9 cellular contexts compared by ENCODE assay signal in the genomic region with DNA sequence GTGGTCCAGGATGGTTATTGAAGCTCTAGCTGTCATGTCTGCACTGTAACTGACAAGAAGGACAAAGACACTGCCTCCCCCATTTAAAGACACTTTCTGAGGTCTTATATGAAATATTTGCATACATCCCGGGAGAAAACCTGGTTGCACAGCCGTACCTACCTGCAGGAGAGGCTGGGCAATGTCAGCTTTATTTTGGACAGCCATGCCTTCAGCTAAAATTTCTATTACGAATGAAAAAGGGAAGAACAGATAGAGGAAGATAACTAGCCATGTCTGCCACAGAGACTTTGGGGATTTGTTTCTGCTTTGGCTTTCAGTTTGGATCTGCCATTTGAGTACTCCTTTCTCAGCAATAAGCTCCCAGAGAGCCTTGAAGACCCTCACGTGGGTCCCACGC. TPM values are rescaled to one million over a fixed set of nuclear protein-coding genes. Genes with fewer than 3 reads are reported as not detected.
DNase-seq lines count a peak whose midpoint lies in the region; ATAC-seq and TF ChIP-seq lines count a peak whose summit lies in the region.
"Had no signal": no experiment of that assay in that cellular context is flagged by ENCODE, and none has a peak within 500 bp of the region (broad histone marks: within the 10 kb centered on the region; RNA-seq: fewer than 3 reads in every experiment).

No MANE protein-coding gene starts in this region.

- no peaks in the 10 kb centered on the region for H3K27me3 Mint-ChIP-seq in stimulated activated naive CD8-positive, alpha-beta T cell treated with anti-CD3 and anti-CD28 coated beads, Interleukin-15, Interleukin-2, amounts not matched to agents 100 ng/mL and 50 ng/mL, for 24 hours
- H3K27me3 Mint-ChIP-seq in activated T-helper 2 cell treated with anti-CD3 and anti-CD28 coated beads, Interferon-gamma antibody, Interleukin-2, Interleukin-4, amounts not matched to agents 10 μg/mL and 5 μg/mL and 100 μg/mL, durations not matched to agents 14 hours and 24 hours and 36 hours (ENCODE audit: low read depth): no peaks in the 10 kb centered on the region

- H3K27me3 ChIP-seq in mesenchymal stem cell (ENCODE audit: control insufficient read depth in 1 of 2, insufficient read depth in 1 of 2, low read length in 2 of 2): no peaks in the 10 kb centered on the region
- H3K27me3 ChIP-seq in vagina: no peaks in the 10 kb centered on the region

- no peak for TF ChIP-seq CTCF in vagina (IDR thresholded peaks at IDR 0.05)

- no peak overlapping the region for H3K23ac ChIP-seq in mesenchymal stem cell (ENCODE audit: low read length in 2 of 2)

- H4K91ac ChIP-seq in mesenchymal stem cell (ENCODE audit: low read length): no peak overlapping the region

- no peak overlapping the region for H3K4me2 ChIP-seq in mesenchymal stem cell (ENCODE audit: low read length, poor library complexity, severe bottlenecking)

- H3K9me3 ChIP-seq in mesenchymal stem cell (ENCODE audit: control insufficient read depth, low read length) (no peaks in the 10 kb centered on the region), vagina (no peaks in the 10 kb centered on the region)

- peak overlapping the region; percentile 51 for H3K9ac ChIP-seq in mesenchymal stem cell (ENCODE audit: low read length)

- no peak overlapping the region for H3K18ac ChIP-seq in mesenchymal stem cell (ENCODE audit: low read depth in 1 of 2, low read length in 2 of 2)

- no peak overlapping the region for H2AFZ ChIP-seq in mesenchymal stem cell (ENCODE audit: low read depth, low read length)

- peaks cover 52% of the 10 kb centered on the region for H3K79me1 ChIP-seq in mesenchymal stem cell (replicated peaks; ENCODE audit: low read length, poor library complexity, severe bottlenecking)

- intact Hi-C loops in activated T-helper 2 cell treated with anti-CD3 and anti-CD28 coated beads, Interferon-gamma antibody, Interleukin-2, Interleukin-4, amounts not matched to agents 10 μg/mL and 5 μg/mL and 100 μg/mL, durations not matched to agents 14 hours and 24 hours and 36 hours (cut with micrococcal nuclease): loop anchor here (10.0 kb wide), 1 partner anchor 199 kb away; the partner anchor contains the start of gene NFATC3
- intact Hi-C loops in vagina (cut with DNase I): no loop called here

- H3K27ac ChIP-seq in mesenchymal stem cell (ENCODE audit: low read length, poor library complexity, severe bottlenecking) (no peak overlapping the region), vagina (peak overlapping the region; percentile 66)

- WGBS in mesenchymal stem cell: 77% methylated on average over 5 of the region's 5 CpGs

- peaks cover 74% of the 10 kb centered on the region for H3K36me3 Mint-ChIP-seq in stimulated activated naive CD8-positive, alpha-beta T cell treated with anti-CD3 and anti-CD28 coated beads, Interleukin-15, Interleukin-2, amounts not matched to agents 100 ng/mL and 50 ng/mL, for 24 hours (ENCODE audit: low read depth)
- H3K36me3 Mint-ChIP-seq in activated T-helper 2 cell treated with anti-CD3 and anti-CD28 coated beads, Interferon-gamma antibody, Interleukin-2, Interleukin-4, amounts not matched to agents 10 μg/mL and 5 μg/mL and 100 μg/mL, durations not matched to agents 14 hours and 24 hours and 36 hours (ENCODE audit: low read depth): peaks cover 78% of the 10 kb centered on the region

- H3K4me3 ChIP-seq in mesenchymal stem cell (ENCODE audit: insufficient read depth in 1 of 2, low read depth in 1 of 2, low read length in 2 of 2) (peak overlapping the region in 1 of 2 experiments; percentile 1), vagina (no peak overlapping the region)

- H3K4me1 ChIP-seq in mesenchymal stem cell (ENCODE audit: control insufficient read depth, insufficient read depth, low read depth, low read length) (peaks cover 8% of the 10 kb centered on the region), vagina (peaks cover 58% of the 10 kb centered on the region)

- no peak overlapping the region for H2BK5ac ChIP-seq in mesenchymal stem cell (ENCODE audit: low read depth, low read length, poor library complexity, severe bottlenecking)

- no peak for DNase-seq in stimulated activated naive CD8-positive, alpha-beta T cell treated with anti-CD3 and anti-CD28 coated beads, Interleukin-15, Interleukin-2, amounts not matched to agents 100 U/mL and 50 U/mL, for 24 hours
- DNase-seq in activated T-helper 2 cell treated with anti-CD3 and anti-CD28 coated beads, Interferon-gamma antibody, Interleukin-2, Interleukin-4, amounts not matched to agents 10 μg/mL and 5 μg/mL and 100 μg/mL, durations not matched to agents 14 hours and 24 hours and 36 hours (ENCODE audit: low spot score): no peak
- DNase-seq in mesenchymal stem cell (no peak), vagina (ENCODE audit: extremely low spot score in 2 of 2) (no peak), NCI-H2029 (lab: John Stamatoyannopoulos, UW) (no peak)
- no peak for DNase-seq in stimulated activated CD4-positive, alpha-beta T cell treated with anti-CD3 and anti-CD28 coated beads, Interleukin-4, amount 100 ng/mL, for 4 hours

- no peak overlapping the region for H4K8ac ChIP-seq in mesenchymal stem cell (ENCODE audit: low read length)

- H3K9me3 Mint-ChIP-seq in stimulated activated naive CD8-positive, alpha-beta T cell treated with anti-CD3 and anti-CD28 coated beads, Interleukin-15, Interleukin-2, amounts not matched to agents 100 ng/mL and 50 ng/mL, for 24 hours: no peaks in the 10 kb centered on the region
- no peaks in the 10 kb centered on the region for H3K9me3 Mint-ChIP-seq in activated T-helper 2 cell treated with anti-CD3 and anti-CD28 coated beads, Interferon-gamma antibody, Interleukin-2, Interleukin-4, amounts not matched to agents 10 μg/mL and 5 μg/mL and 100 μg/mL, durations not matched to agents 14 hours and 24 hours and 36 hours

- peaks cover 91% of the 10 kb centered on the region for H3K4me1 Mint-ChIP-seq in stimulated activated naive CD8-positive, alpha-beta T cell treated with anti-CD3 and anti-CD28 coated beads, Interleukin-15, Interleukin-2, amounts not matched to agents 100 ng/mL and 50 ng/mL, for 24 hours (ENCODE audit: low read depth)
- H3K4me1 Mint-ChIP-seq in activated T-helper 2 cell treated with anti-CD3 and anti-CD28 coated beads, Interferon-gamma antibody, Interleukin-2, Interleukin-4, amounts not matched to agents 10 μg/mL and 5 μg/mL and 100 μg/mL, durations not matched to agents 14 hours and 24 hours and 36 hours (ENCODE audit: low read depth): peaks cover 71% of the 10 kb centered on the region

- H3K36me3 ChIP-seq in mesenchymal stem cell (ENCODE audit: control insufficient read depth in 1 of 2, insufficient read depth in 2 of 2, low read depth in 1 of 2, low read length in 2 of 2) (peaks cover 32 to 46% of the 10 kb centered on the region in 2 experiments), vagina (no peaks in the 10 kb centered on the region)

- H3K4ac ChIP-seq in mesenchymal stem cell (ENCODE audit: low read depth in 1 of 2, low read length in 2 of 2): no peak overlapping the region

- H3K14ac ChIP-seq in mesenchymal stem cell (ENCODE audit: low read length in 2 of 2): no peak overlapping the region

- no peak overlapping the region for H2AK5ac ChIP-seq in mesenchymal stem cell (ENCODE audit: low read length, severe bottlenecking)

- TF ChIP-seq POLR2A in vagina (IDR thresholded peaks at IDR 0.05): no peak

- peak overlapping the region; percentile 92 for H3K27ac Mint-ChIP-seq in stimulated activated naive CD8-positive, alpha-beta T cell treated with anti-CD3 and anti-CD28 coated beads, Interleukin-15, Interleukin-2, amounts not matched to agents 100 ng/mL and 50 ng/mL, for 24 hours
- peak overlapping the region; percentile 76 for H3K27ac Mint-ChIP-seq in activated T-helper 2 cell treated with anti-CD3 and anti-CD28 coated beads, Interferon-gamma antibody, Interleukin-2, Interleukin-4, amounts not matched to agents 10 μg/mL and 5 μg/mL and 100 μg/mL, durations not matched to agents 14 hours and 24 hours and 36 hours

- H2BK15ac ChIP-seq in mesenchymal stem cell (ENCODE audit: low read depth, poor library complexity, severe bottlenecking): no peak overlapping the region

- no peak for ATAC-seq in stimulated activated naive CD8-positive, alpha-beta T cell treated with anti-CD3 and anti-CD28 coated beads, Interleukin-15, Interleukin-2, amounts not matched to agents 100 U/mL and 50 U/mL, for 24 hours
- no peak for ATAC-seq in HG03108 (IDR thresholded peaks at IDR 0.05; ENCODE audit: unreplicated experiment)

- peak overlapping the region; percentile 63 for H3K4me3 Mint-ChIP-seq in stimulated activated naive CD8-positive, alpha-beta T cell treated with anti-CD3 and anti-CD28 coated beads, Interleukin-15, Interleukin-2, amounts not matched to agents 100 ng/mL and 50 ng/mL, for 24 hours
- H3K4me3 Mint-ChIP-seq in activated T-helper 2 cell treated with anti-CD3 and anti-CD28 coated beads, Interferon-gamma antibody, Interleukin-2, Interleukin-4, amounts not matched to agents 10 μg/mL and 5 μg/mL and 100 μg/mL, durations not matched to agents 14 hours and 24 hours and 36 hours (ENCODE audit: low read depth): peak overlapping the region; percentile 54

- H2BK120ac ChIP-seq in mesenchymal stem cell (ENCODE audit: low read depth, low read length): no peak overlapping the region

- no peak overlapping the region for H2BK12ac ChIP-seq in mesenchymal stem cell (ENCODE audit: low read length in 2 of 2)

RNA-seq across cellular contexts. Expression of gene SLC7A6, which starts 19.0 kb away (rescaled TPM):
- total RNA-seq in activated T-helper 2 cell treated with anti-CD3 and anti-CD28 coated beads, Interferon-gamma antibody, Interleukin-2, Interleukin-4, amounts not matched to agents 10 μg/mL and 5 μg/mL and 100 μg/mL, durations not matched to agents 14 hours and 24 hours and 36 hours: 107 and 108 TPM in 2 replicates
- polyA plus RNA-seq in mesenchymal stem cell (2013, experiment 1 of 2): 27.0 TPM
- 34.1 TPM for polyA plus RNA-seq in mesenchymal stem cell (2013, experiment 2 of 2)
- total RNA-seq in vagina: 35.1 TPM

RNA-seq across cellular contexts. Expression of gene SLC7A6OS, which starts 27.4 kb away (rescaled TPM):
- total RNA-seq in activated T-helper 2 cell treated with anti-CD3 and anti-CD28 coated beads, Interferon-gamma antibody, Interleukin-2, Interleukin-4, amounts not matched to agents 10 μg/mL and 5 μg/mL and 100 μg/mL, durations not matched to agents 14 hours and 24 hours and 36 hours: 24.7 and 26.7 TPM in 2 replicates
- 7.0 TPM for polyA plus RNA-seq in mesenchymal stem cell (2013, experiment 1 of 2)
- polyA plus RNA-seq in mesenchymal stem cell (2013, experiment 2 of 2): 7.0 TPM
- 15.5 TPM for total RNA-seq in vagina

RNA-seq across cellular contexts. Expression of gene PRMT7, which starts 27.5 kb away (rescaled TPM):
- total RNA-seq in activated T-helper 2 cell treated with anti-CD3 and anti-CD28 coated beads, Interferon-gamma antibody, Interleukin-2, Interleukin-4, amounts not matched to agents 10 μg/mL and 5 μg/mL and 100 μg/mL, durations not matched to agents 14 hours and 24 hours and 36 hours: 80.5 and 90.7 TPM in 2 replicates
- 14.6 TPM for polyA plus RNA-seq in mesenchymal stem cell (2013, experiment 1 of 2)
- polyA plus RNA-seq in mesenchymal stem cell (2013, experiment 2 of 2): 14.7 TPM
- total RNA-seq in vagina: 47.9 TPM

RNA-seq across cellular contexts. Expression of gene PLA2G15, which starts 38.2 kb away (rescaled TPM):
- total RNA-seq in activated T-helper 2 cell treated with anti-CD3 and anti-CD28 coated beads, Interferon-gamma antibody, Interleukin-2, Interleukin-4, amounts not matched to agents 10 μg/mL and 5 μg/mL and 100 μg/mL, durations not matched to agents 14 hours and 24 hours and 36 hours: 9.0 and 10.3 TPM in 2 replicates
- polyA plus RNA-seq in mesenchymal stem cell (2013, experiment 1 of 2): 26.1 TPM
- 25.9 TPM for polyA plus RNA-seq in mesenchymal stem cell (2013, experiment 2 of 2)
- total RNA-seq in vagina: 18.2 TPM

RNA-seq across cellular contexts. Expression of gene ESRP2, which starts 47.4 kb away (rescaled TPM):
- total RNA-seq in activated T-helper 2 cell treated with anti-CD3 and anti-CD28 coated beads, Interferon-gamma antibody, Interleukin-2, Interleukin-4, amounts not matched to agents 10 μg/mL and 5 μg/mL and 100 μg/mL, durations not matched to agents 14 hours and 24 hours and 36 hours: 0.23 and 0.34 TPM in 2 replicates
- polyA plus RNA-seq in mesenchymal stem cell (2013, experiment 1 of 2): 0.04 TPM
- 0.03 TPM for polyA plus RNA-seq in mesenchymal stem cell (2013, experiment 2 of 2)
- 71.0 TPM for total RNA-seq in vagina
- total RNA-seq: T-helper 1 cell treated with Interleukin-12 subunit alpha and Interleukin-12 subunit beta and Interleukin-4 antibody, amounts not matched to agents 30 ng/mL and 1 ng/mL, for 36 hours had no signal
